Comparison of ENCODE assay signal across 8 cellular contexts in genomic region chr1:161209790-161210409, GRCh38. TPM values are rescaled to one million over a fixed set of nuclear protein-coding genes. Genes with fewer than 3 reads are reported as not detected.
DNase-seq lines count a peak whose midpoint lies in the region; ATAC-seq, FAIRE-seq and TF ChIP-seq lines count a peak whose summit lies in the region.

No MANE protein-coding gene starts in this region.

- DNase-seq in COLO829 (ENCODE audit: low spot score), result peak; percentile 91
- peak; percentile 64 for DNase-seq in HCEC 1CT
- DNase-seq in NCI-H2081 treated with DMSO at 0.1 percent for 48 hours (lab: John Stamatoyannopoulos, UW), result peak; percentile 66
- DNase-seq in UCSD-AML1 (lab: John Stamatoyannopoulos, UW; ENCODE audit: unreplicated experiment), result peak; percentile 77
- DNase-seq in GM12878 (ENCODE audit: low read depth, low spot score), result no peak
- peak; percentile 94 for DNase-seq in iPS-NIHi7 (ENCODE audit: extremely low spot score)
- DNase-seq in stimulated activated CD4-positive, alpha-beta T cell treated with anti-CD3 and anti-CD28 coated beads, Interleukin-12 subunit alpha, Interleukin-12 subunit beta, amount 100 ng/mL, for 48 hours (ENCODE audit: low read depth in 2 of 3, low spot score in 1 of 3), result peak; percentile 58 to 71 (median 60)

- no peak for TF ChIP-seq POLR2A in GM12878 (IDR thresholded peaks at IDR 0.05; ENCODE audit: low read depth, low read length)

- TF ChIP-seq RAD21 in GM12878 (IDR thresholded peaks at IDR 0.05; ENCODE audit: insufficient read depth, low read depth, low read length), result peak; percentile 93

- RAD21 ChIA-PET in GM12878 (lab: Charles Lee; ENCODE audit: unreplicated experiment), result interaction anchor here (1.0 to 4.6 kb wide), 4 partner anchors 10 to 81 kb away, joined by 4 to 33 read pairs (median 6); partner anchors contain the start of gene TOMM40L

- H3K79me2 ChIP-seq in GM12878 (ENCODE audit: control insufficient read depth, insufficient read depth, low read length), result no peaks in the 10 kb centered on the region; the same call in 1 of the 2 replicates

- POLR2A ChIA-PET in GM12878 (lab: Charles Lee), result interaction anchor here (1.0 kb wide), 1 partner anchor 24 kb away, joined by 3 read pairs; no protein-coding TSS in a partner anchor

- TF ChIP-seq EP300 in GM12878 (IDR thresholded peaks at IDR 0.05; ENCODE audit: borderline replicate concordance in 1 of 2, control insufficient read depth in 1 of 2, low read depth in 2 of 2, low read length in 2 of 2), result no peak

- no peaks in the 10 kb centered on the region for H4K20me1 ChIP-seq in GM12878 (ENCODE audit: control insufficient read depth, insufficient read depth)

- peaks cover 12 to 41% of the 10 kb centered on the region in 2 experiments for H3K36me3 ChIP-seq in GM12878 (ENCODE audit: control insufficient read depth in 2 of 2, insufficient read depth in 2 of 2, low read length in 1 of 2)

- H2AFZ ChIP-seq in GM12878 (ENCODE audit: control insufficient read depth, low read depth, low read length), result no peak overlapping the region

- H3K4me3 ChIP-seq in GM12878, result no peak overlapping the region

- H3K27ac ChIP-seq in GM12878 (ENCODE audit: control insufficient read depth, insufficient read depth), result no peak overlapping the region

- peak; percentile 78 for FAIRE-seq in GM12878 (lab: Jason Lieb, UNC)

- peak; percentile 99 for ATAC-seq in GM12878
- no peak for ATAC-seq in HG02970 (IDR thresholded peaks at IDR 0.05; ENCODE audit: low FRiP score, unreplicated experiment)

- intact Hi-C loops in GM12878 (cut with micrococcal nuclease; ENCODE audit: unreplicated experiment), result loop anchor here (5.0 kb wide), 2 partner anchors 82 to 172 kb away; no protein-coding TSS in a partner anchor

- in situ Hi-C loops in GM12878 (cut with MboI), result no loop called here

- WGBS in GM12878 (ENCODE audit: insufficient coverage, insufficient replicate concordance, low lambda C conversion rate, missing lambda C conversion rate), result 64% methylated on average over 11 of the region's 11 CpGs

- no peaks in the 10 kb centered on the region for H3K9me3 ChIP-seq in GM12878 (replicated peaks; ENCODE audit: control insufficient read depth, insufficient read depth, low read length)

- SMC1A ChIA-PET in GM12878 (lab: Charles Lee; ENCODE audit: uncharacterized antibody, unreplicated experiment), result interaction anchor here (1.0 to 4.4 kb wide), 9 partner anchors 11 to 172 kb away, joined by 3 to 53 read pairs (median 5); partner anchors contain the start of genes APOA2 and TOMM40L

- no peaks in the 10 kb centered on the region for H3K4me1 ChIP-seq in GM12878 (ENCODE audit: control insufficient read depth, insufficient read depth, low read length)

- TSS peak; percentile 32 for BruUV-seq in GM12878 (replicated peaks; lab: Mats Ljungman, UMichigan)

- no peak overlapping the region for H3K9ac ChIP-seq in GM12878 (ENCODE audit: control insufficient read depth, insufficient read depth, low read length)

- H3K4me2 ChIP-seq in GM12878 (ENCODE audit: control insufficient read depth, insufficient read depth), result no peak overlapping the region

- H3K27me3 ChIP-seq in GM12878 (replicated peaks in 1 of 2; ENCODE audit: control insufficient read depth in 2 of 2, insufficient read depth in 2 of 2, low read length in 1 of 2), result no peaks in the 10 kb centered on the region

- peak; percentile 88 to 94 (median 89) for TF ChIP-seq CTCF in GM12878 (IDR thresholded peaks at IDR 0.05 in 2 of 3, conservative IDR thresholded peaks at IDR 0.05 in 1 of 3; ENCODE audit: control insufficient read depth in 2 of 3, extremely low read depth in 1 of 3, insufficient read depth in 1 of 3, low read depth in 3 of 3, low read length in 3 of 3)

- CTCF ChIA-PET in GM12878 (lab: Yijun Ruan, JAX), result interaction anchor here (0.6 to 13.6 kb wide), 14 partner anchors 8 to 172 kb away, joined by 3 to 385 read pairs (median 17); partner anchors contain the start of genes APOA2, FCER1G, NDUFS2 and TOMM40L

RNA-seq across cellular contexts. Expression of gene FCER1G, which starts 5.2 kb away (rescaled TPM):
- not detected in 2 replicates for total RNA-seq in GM12878 (2013; cell fraction: nucleolus; rRNA removed)
- total RNA-seq in GM12878 (2014; rRNA removed) (0.45 TPM in 1 of 2 replicates, not detected in the other), GM12878 (2014; rRNA removed; fragmentation: Illumina TruSeq; extraction: Trizol) (0.40 and 0.92 TPM in 2 replicates), GM12878 (2021) (0.56 and 1.2 TPM in 2 replicates)
- polyA plus RNA-seq in GM12878 (2011; ENCODE audit: low read depth), result 3.2 TPM
- polyA plus RNA-seq in GM12878 (2011; rRNA removed) (1.1 and 1.4 TPM in 2 replicates), GM12878 (2014; fragmentation: Illumina TruSeq; extraction: Trizol) (1.5 and 1.6 TPM in 2 replicates), GM12878 (2014; fragmentation: Nextera tagmentation; extraction: Ambion mirVana) (1 to 10 TPM; 1.1 to 1.3 TPM), GM12878 (2014; rRNA removed) (0.88 and 1.9 TPM in 2 replicates), GM12878 (2016; fragmentation: Nextera tagmentation; extraction: Ambion mirVana) (under 1 TPM; 0.48 to 0.71 TPM)
- polyA plus RNA-seq in GM12878 (2011; cell fraction: cytosol; rRNA removed), result 1.1 and 1.2 TPM in 2 replicates
- 1.3 and 1.5 TPM in 2 replicates for polyA plus RNA-seq in GM12878 (2011; cell fraction: nucleus; rRNA removed)
- polyA plus RNA-seq in GM12878 (2012), result 2.5 and 2.9 TPM in 2 replicates
- 0.66 and 0.93 TPM in 2 replicates for polyA minus RNA-seq in GM12878 (2011; rRNA and poly(A)+ RNA removed)
- polyA minus RNA-seq in GM12878 (2011; cell fraction: cytosol; rRNA and poly(A)+ RNA removed), result not detected in 2 replicates
- polyA minus RNA-seq in GM12878 (2011; cell fraction: nucleus; rRNA and poly(A)+ RNA removed), result not detected in 2 replicates

RNA-seq across cellular contexts. Expression of gene NDUFS2, which starts 7.7 kb away (rescaled TPM):
- 61.8 and 68.8 TPM in 2 replicates for total RNA-seq in GM12878 (2013; cell fraction: nucleolus; rRNA removed)
- total RNA-seq in GM12878 (2014; rRNA removed) (160 and 182 TPM in 2 replicates), GM12878 (2014; rRNA removed; fragmentation: Illumina TruSeq; extraction: Trizol) (135 and 136 TPM in 2 replicates), GM12878 (2021) (78.7 and 79.9 TPM in 2 replicates)
- 73.6 TPM for polyA plus RNA-seq in GM12878 (2011; ENCODE audit: low read depth)
- polyA plus RNA-seq in GM12878 (2011; rRNA removed) (154 and 186 TPM in 2 replicates), GM12878 (2014; fragmentation: Illumina TruSeq; extraction: Trizol) (135 and 147 TPM in 2 replicates), GM12878 (2014; fragmentation: Nextera tagmentation; extraction: Ambion mirVana) (10 to 100 TPM; 66.5 to 93.9 TPM), GM12878 (2014; rRNA removed) (186 and 190 TPM in 2 replicates), GM12878 (2016; fragmentation: Nextera tagmentation; extraction: Ambion mirVana) (100 to 1,000 TPM; 203 to 215 TPM)
- polyA plus RNA-seq in GM12878 (2011; cell fraction: cytosol; rRNA removed), result 161 and 199 TPM in 2 replicates
- 138 and 144 TPM in 2 replicates for polyA plus RNA-seq in GM12878 (2011; cell fraction: nucleus; rRNA removed)
- polyA plus RNA-seq in GM12878 (2012), result 106 and 107 TPM in 2 replicates
- polyA minus RNA-seq in GM12878 (2011; rRNA and poly(A)+ RNA removed), result 145 and 211 TPM in 2 replicates
- 48.6 and 58.0 TPM in 2 replicates for polyA minus RNA-seq in GM12878 (2011; cell fraction: cytosol; rRNA and poly(A)+ RNA removed)
- 58.3 and 81.3 TPM in 2 replicates for polyA minus RNA-seq in GM12878 (2011; cell fraction: nucleus; rRNA and poly(A)+ RNA removed)

RNA-seq across cellular contexts. Expression of gene ADAMTS4, which starts 11.0 kb away (rescaled TPM):
- 0.05 and 0.10 TPM in 2 replicates for total RNA-seq in GM12878 (2013; cell fraction: nucleolus; rRNA removed)
- total RNA-seq in GM12878 (2014; rRNA removed), result 0.06 and 0.11 TPM in 2 replicates
- 0.04 and 0.05 TPM in 2 replicates for total RNA-seq in GM12878 (2014; rRNA removed; fragmentation: Illumina TruSeq; extraction: Trizol)
- 0.05 and 0.13 TPM in 2 replicates for total RNA-seq in GM12878 (2021)
- polyA plus RNA-seq in GM12878 (2011; ENCODE audit: low read depth), result 0.04 TPM
- polyA plus RNA-seq in GM12878 (2011; rRNA removed), result 0.05 and 0.09 TPM in 2 replicates
- 0.03 TPM in 2 replicates for polyA plus RNA-seq in GM12878 (2011; cell fraction: cytosol; rRNA removed)
- polyA plus RNA-seq in GM12878 (2011; cell fraction: nucleus; rRNA removed), result 0.06 and 0.07 TPM in 2 replicates
- 0.05 and 0.08 TPM in 2 replicates for polyA plus RNA-seq in GM12878 (2012)
- polyA plus RNA-seq in GM12878 (2014; fragmentation: Illumina TruSeq; extraction: Trizol), result 0.01 and 0.02 TPM in 2 replicates
- polyA plus RNA-seq in GM12878 (2014; fragmentation: Nextera tagmentation; extraction: Ambion mirVana), result under 1 TPM in 1 of 2 experiments, not detected in 1; 0.07 TPM
- polyA plus RNA-seq in GM12878 (2014; rRNA removed), result 0.05 and 0.06 TPM in 2 replicates
- polyA plus RNA-seq in GM12878 (2016; fragmentation: Nextera tagmentation; extraction: Ambion mirVana), result under 1 TPM in 1 of 2 experiments, not detected in 1; 0.03 TPM
- polyA minus RNA-seq in GM12878 (2011; rRNA and poly(A)+ RNA removed), result 0.15 and 0.29 TPM in 2 replicates
- 0.13 and 0.21 TPM in 2 replicates for polyA minus RNA-seq in GM12878 (2011; cell fraction: cytosol; rRNA and poly(A)+ RNA removed)
- 0.36 and 0.67 TPM in 2 replicates for polyA minus RNA-seq in GM12878 (2011; cell fraction: nucleus; rRNA and poly(A)+ RNA removed)

RNA-seq across cellular contexts. Expression of gene APOA2, which starts 13.5 kb away (rescaled TPM):
- total RNA-seq in GM12878 (2013; cell fraction: nucleolus; rRNA removed), result not detected in 2 replicates
- total RNA-seq in GM12878 (2014; rRNA removed) (not detected in 2 replicates), GM12878 (2014; rRNA removed; fragmentation: Illumina TruSeq; extraction: Trizol) (not detected in 2 replicates), GM12878 (2021) (1.9 and 2.4 TPM in 2 replicates)
- not detected for polyA plus RNA-seq in GM12878 (2011; ENCODE audit: low read depth)
- polyA plus RNA-seq in GM12878 (2011; rRNA removed) (not detected in 2 replicates), GM12878 (2014; fragmentation: Illumina TruSeq; extraction: Trizol) (not detected in 2 replicates), GM12878 (2014; fragmentation: Nextera tagmentation; extraction: Ambion mirVana) (not detected), GM12878 (2014; rRNA removed) (not detected in 2 replicates), GM12878 (2016; fragmentation: Nextera tagmentation; extraction: Ambion mirVana) (not detected)
- polyA plus RNA-seq in GM12878 (2011; cell fraction: cytosol; rRNA removed), result 0.40 and 20.8 TPM in 2 replicates
- polyA plus RNA-seq in GM12878 (2011; cell fraction: nucleus; rRNA removed), result not detected in 2 replicates
- polyA plus RNA-seq in GM12878 (2012), result not detected in 2 replicates
- polyA minus RNA-seq in GM12878 (2011; rRNA and poly(A)+ RNA removed), result not detected in 2 replicates
- polyA minus RNA-seq in GM12878 (2011; cell fraction: cytosol; rRNA and poly(A)+ RNA removed), result not detected in 2 replicates
- polyA minus RNA-seq in GM12878 (2011; cell fraction: nucleus; rRNA and poly(A)+ RNA removed), result not detected in 2 replicates

RNA-seq across cellular contexts. Expression of gene TOMM40L, which starts 16.0 kb away (rescaled TPM):
- 11.8 and 13.6 TPM in 2 replicates for total RNA-seq in GM12878 (2013; cell fraction: nucleolus; rRNA removed)
- total RNA-seq in GM12878 (2014; rRNA removed) (16.6 and 17.5 TPM in 2 replicates), GM12878 (2014; rRNA removed; fragmentation: Illumina TruSeq; extraction: Trizol) (15.3 and 15.5 TPM in 2 replicates), GM12878 (2021) (18.1 and 21.6 TPM in 2 replicates)
- 5.1 TPM for polyA plus RNA-seq in GM12878 (2011; ENCODE audit: low read depth)
- polyA plus RNA-seq in GM12878 (2011; rRNA removed) (8.3 and 10.6 TPM in 2 replicates), GM12878 (2014; fragmentation: Illumina TruSeq; extraction: Trizol) (16.5 and 18.5 TPM in 2 replicates), GM12878 (2014; fragmentation: Nextera tagmentation; extraction: Ambion mirVana) (1 to 10 TPM; 5.9 to 10.0 TPM), GM12878 (2014; rRNA removed) (18.6 and 21.1 TPM in 2 replicates), GM12878 (2016; fragmentation: Nextera tagmentation; extraction: Ambion mirVana) (10 to 100 TPM; 12.5 to 16.0 TPM)
- 11.9 and 15.1 TPM in 2 replicates for polyA plus RNA-seq in GM12878 (2011; cell fraction: cytosol; rRNA removed)
- polyA plus RNA-seq in GM12878 (2011; cell fraction: nucleus; rRNA removed), result 21.5 and 22.5 TPM in 2 replicates
- 5.9 and 6.9 TPM in 2 replicates for polyA plus RNA-seq in GM12878 (2012)
- 20.1 and 26.5 TPM in 2 replicates for polyA minus RNA-seq in GM12878 (2011; rRNA and poly(A)+ RNA removed)
- 4.8 and 7.1 TPM in 2 replicates for polyA minus RNA-seq in GM12878 (2011; cell fraction: cytosol; rRNA and poly(A)+ RNA removed)
- 11.8 and 26.9 TPM in 2 replicates for polyA minus RNA-seq in GM12878 (2011; cell fraction: nucleus; rRNA and poly(A)+ RNA removed)
